Comparison of ENCODE assay signal across 12 cellular contexts in the genomic region with DNA sequence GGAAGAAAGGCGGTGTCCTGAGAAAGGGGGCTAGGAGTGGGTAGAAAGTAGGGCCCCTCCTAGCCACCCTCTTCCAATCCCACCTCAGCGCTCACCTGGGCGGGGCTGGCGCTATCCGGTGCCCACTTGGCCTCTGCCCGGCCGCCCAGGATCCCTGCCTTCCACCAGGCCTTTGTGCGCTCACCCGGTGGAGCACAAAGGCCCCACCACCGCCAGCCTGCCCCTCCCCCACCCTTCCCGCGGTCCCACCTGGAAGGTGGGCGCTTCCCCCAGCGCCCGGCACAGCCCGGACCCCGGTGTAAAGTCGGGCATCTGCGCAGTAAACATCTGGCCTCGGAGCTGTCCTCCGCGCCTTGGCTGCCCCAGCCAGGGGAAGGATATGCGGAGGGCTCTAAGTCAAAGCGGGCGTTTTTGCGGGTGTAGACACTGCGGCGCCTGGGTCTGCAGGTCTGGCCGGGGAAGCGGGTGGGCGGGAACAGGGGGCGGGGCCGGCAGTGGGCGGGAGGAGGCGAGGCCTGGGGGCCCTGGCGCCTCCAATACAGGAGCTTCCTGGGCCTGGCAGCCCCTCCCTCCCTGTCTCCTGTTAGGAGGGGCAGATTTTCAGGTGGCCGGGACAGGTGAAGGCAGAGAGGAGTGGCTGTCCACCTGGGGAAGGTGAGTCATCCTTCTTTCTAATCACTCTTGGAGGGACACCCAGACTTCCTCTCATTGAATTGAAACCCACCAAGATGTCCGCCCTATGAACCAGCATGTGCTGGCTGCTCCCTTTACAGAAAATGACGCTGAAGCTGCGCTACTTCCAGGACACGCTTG. TPM values are rescaled to one million over a fixed set of nuclear protein-coding genes. Genes with fewer than 3 reads are reported as not detected.
DNase-seq lines count a peak whose midpoint lies in the region; ATAC-seq and TF ChIP-seq lines count a peak whose summit lies in the region.
"Had no signal": no experiment of that assay in that cellular context is flagged by ENCODE, and none has a peak within 500 bp of the region (broad histone marks: within the 10 kb centered on the region; RNA-seq: fewer than 3 reads in every experiment).

No MANE protein-coding gene starts in this region.

- H3K36me3 Mint-ChIP-seq in osteocyte (ENCODE audit: unreplicated experiment) (no peaks in the 10 kb centered on the region), Caco-2 (ENCODE audit: insufficient read depth, unreplicated experiment) (no peaks in the 10 kb centered on the region)

- H3K4me1 ChIP-seq in NT2/D1 (ENCODE audit: insufficient read depth, insufficient read length) (peaks cover 3% of the 10 kb centered on the region), right cardiac atrium (ENCODE audit: control insufficient read depth, insufficient read depth, low read length) (no peaks in the 10 kb centered on the region), Caco-2 (no peaks in the 10 kb centered on the region)
- H3K4me1 ChIP-seq: BLaER1 treated with 17β-estradiol and CSF1 and Interleukin-3, amounts not matched to agents 10 nM and 100 nM had no signal

- DNase-seq in D341Med (ENCODE audit: low spot score) = peak; percentile 48
- peak; percentile 30 for DNase-seq in NT2/D1 (ENCODE audit: low read depth, low spot score)
- DNase-seq in right cardiac atrium = no peak
- DNase-seq in omental fat pad (ENCODE audit: low spot score) = no peak
- no peak for DNase-seq in NCI-H1694 (lab: John Stamatoyannopoulos, UW)
- DNase-seq in osteocyte (ENCODE audit: extremely low spot score, unreplicated experiment) = no peak
- no peak for DNase-seq in Caco-2
- DNase-seq in stimulated activated CD4-positive, alpha-beta T cell treated with anti-CD3 and anti-CD28 coated beads, Interleukin-4, amount 100 ng/mL, for 1 hour = no peak
- DNase-seq: activated CD4-positive, CD25-positive, alpha-beta regulatory T cell; effector memory CD8-positive, alpha-beta T cell; stimulated activated naive CD8-positive, alpha-beta T cell treated with anti-CD3 and anti-CD28 coated beads, Interleukin-15, amount 100 ng/mL, for 72 hours had no signal

- no peaks in the 10 kb centered on the region for H3K4me1 Mint-ChIP-seq in osteocyte (ENCODE audit: unreplicated experiment)
- no peaks in the 10 kb centered on the region for H3K4me1 Mint-ChIP-seq in Caco-2 (ENCODE audit: low read depth, unreplicated experiment)
- H3K4me1 Mint-ChIP-seq: stimulated activated naive CD8-positive, alpha-beta T cell treated with anti-CD3 and anti-CD28 coated beads, Interleukin-15, amount 100 ng/mL, for 72 hours had no signal

- no peak for TF ChIP-seq CTCF in omental fat pad (IDR thresholded peaks at IDR 0.05)
- TF ChIP-seq CTCF in osteocyte (IDR thresholded peaks at IDR 0.05) = no peak
- TF ChIP-seq CTCF in Caco-2 (IDR thresholded peaks at IDR 0.05; ENCODE audit: insufficient read depth in 1 of 2, low read depth in 1 of 2, low read length in 1 of 2, severe bottlenecking in 1 of 2, unreplicated experiment in 1 of 2) = no peak

- CTCF ChIA-PET in Caco-2 (lab: Charles Lee) = interaction anchor here (0.5 kb wide), 1 partner anchor 505 kb away, joined by 3 read pairs; no protein-coding TSS in a partner anchor

- H3K9me3 ChIP-seq in NT2/D1 (ENCODE audit: insufficient read depth, low read length) = no peaks in the 10 kb centered on the region; the same call in 1 of the 2 replicates
- H3K9me3 ChIP-seq in right cardiac atrium (ENCODE audit: control insufficient read depth, low read length) = no peaks in the 10 kb centered on the region
- no peaks in the 10 kb centered on the region for H3K9me3 ChIP-seq in Caco-2

- WGBS in right cardiac atrium = 18% methylated on average over 40 of the region's 41 CpGs

- H3K9me3 Mint-ChIP-seq in osteocyte (ENCODE audit: unreplicated experiment) (no peaks in the 10 kb centered on the region), Caco-2 (ENCODE audit: unreplicated experiment) (no peaks in the 10 kb centered on the region)
- H3K9me3 Mint-ChIP-seq: stimulated activated naive CD8-positive, alpha-beta T cell treated with anti-CD3 and anti-CD28 coated beads, Interleukin-15, amount 100 ng/mL, for 72 hours had no signal

- H3K27ac ChIP-seq in right cardiac atrium (ENCODE audit: low read length) = no peak overlapping the region
- H3K27ac ChIP-seq: BLaER1 treated with 17β-estradiol and CSF1 and Interleukin-3, amounts not matched to agents 10 nM and 100 nM had no signal

- peak overlapping the region; percentile 56 for H3K9ac ChIP-seq in NT2/D1 (ENCODE audit: insufficient read length, low read depth)
- H3K9ac ChIP-seq: BLaER1 treated with 17β-estradiol and CSF1 and Interleukin-3, amounts not matched to agents 10 nM and 100 nM had no signal

- H3K27me3 Mint-ChIP-seq in osteocyte (ENCODE audit: unreplicated experiment) = no peaks in the 10 kb centered on the region
- H3K27me3 Mint-ChIP-seq in Caco-2 (ENCODE audit: insufficient read depth, unreplicated experiment) = no peaks in the 10 kb centered on the region

- BruUV-seq in Caco-2 (replicated peaks; lab: Mats Ljungman, UMichigan) = no TSS peak

- peak; percentile 26 to 28 for ATAC-seq in right cardiac atrium
- ATAC-seq in omental fat pad (ENCODE audit: low FRiP score) = peak; percentile 55
- ATAC-seq: effector memory CD8-positive, alpha-beta T cell; stimulated activated naive CD8-positive, alpha-beta T cell treated with anti-CD3 and anti-CD28 coated beads, Interleukin-15, amount 100 ng/mL, for 72 hours had no signal

- intact Hi-C loops in right cardiac atrium (cut with DNase I) (no loop called here), Caco-2 (cut with micrococcal nuclease; ENCODE audit: unreplicated experiment) (no loop called here)

- POLR2A ChIA-PET in Caco-2 (lab: Charles Lee) = no interaction called here

- H3K4me3 ChIP-seq in NT2/D1 (ENCODE audit: insufficient read length, low read depth) (peak overlapping the region; percentile 49), right cardiac atrium (ENCODE audit: low read length) (peak overlapping the region; percentile 38), Caco-2 (ENCODE audit: low read depth, low read length) (no peak overlapping the region)
- H3K4me3 ChIP-seq: BLaER1 treated with 17β-estradiol and CSF1 and Interleukin-3, amounts not matched to agents 10 nM and 100 nM had no signal

- H3K4me3 Mint-ChIP-seq in osteocyte (ENCODE audit: unreplicated experiment) (no peak overlapping the region), Caco-2 (ENCODE audit: unreplicated experiment) (no peak overlapping the region)
- H3K4me3 Mint-ChIP-seq: effector memory CD8-positive, alpha-beta T cell; stimulated activated naive CD8-positive, alpha-beta T cell treated with anti-CD3 and anti-CD28 coated beads, Interleukin-15, amount 100 ng/mL, for 72 hours had no signal

- no peak overlapping the region for H3K27ac Mint-ChIP-seq in osteocyte (ENCODE audit: unreplicated experiment)
- H3K27ac Mint-ChIP-seq in Caco-2 (ENCODE audit: unreplicated experiment) = no peak overlapping the region
- H3K27ac Mint-ChIP-seq: effector memory CD8-positive, alpha-beta T cell; stimulated activated naive CD8-positive, alpha-beta T cell treated with anti-CD3 and anti-CD28 coated beads, Interleukin-15, amount 100 ng/mL, for 72 hours had no signal

- H3K27me3 ChIP-seq in NT2/D1 (ENCODE audit: insufficient read depth, insufficient read length) = no peaks in the 10 kb centered on the region
- no peaks in the 10 kb centered on the region for H3K27me3 ChIP-seq in right cardiac atrium (ENCODE audit: control insufficient read depth, insufficient read depth)
- H3K27me3 ChIP-seq in Caco-2 (replicated peaks; ENCODE audit: control insufficient read depth, insufficient read depth, low read length) = no peaks in the 10 kb centered on the region
- H3K27me3 ChIP-seq: BLaER1 treated with 17β-estradiol and CSF1 and Interleukin-3, amounts not matched to agents 10 nM and 100 nM had no signal

- peaks cover 19% of the 10 kb centered on the region for H3K36me3 ChIP-seq in NT2/D1 (ENCODE audit: insufficient read depth, insufficient read length, low read length)
- H3K36me3 ChIP-seq in Caco-2 (ENCODE audit: control insufficient read depth, insufficient read depth, low read length) = no peaks in the 10 kb centered on the region
- H3K36me3 ChIP-seq: BLaER1 treated with 17β-estradiol and CSF1 and Interleukin-3, amounts not matched to agents 10 nM and 100 nM had no signal

RNA-seq across cellular contexts. Expression of a gene that starts 49.3 kb away (rescaled TPM):
- not detected for total RNA-seq in right cardiac atrium
- polyA plus RNA-seq in right cardiac atrium = not detected
- not detected for total RNA-seq in omental fat pad
- not detected in 2 replicates for total RNA-seq in osteocyte
- 0.67 and 1.00 TPM in 2 replicates for total RNA-seq in Caco-2 (2022)

Comparison
In these comparisons a context has a peak if more than half of its experiments do, and no peak if none do; other contexts are left out.
1. DNase-seq: peak in D341Med (single experiment) and NT2/D1 (single experiment); none in right cardiac atrium (0 of 3), omental fat pad (single experiment), NCI-H1694 (single experiment), osteocyte (single experiment), Caco-2 (0 of 2) and stimulated activated CD4-positive, alpha-beta T cell treated with anti-CD3 and anti-CD28 coated beads, Interleukin-4, amount 100 ng/mL, for 1 hour (single experiment).